Comparison of ENCODE assay signal across 18 cellular contexts in the genomic region with DNA sequence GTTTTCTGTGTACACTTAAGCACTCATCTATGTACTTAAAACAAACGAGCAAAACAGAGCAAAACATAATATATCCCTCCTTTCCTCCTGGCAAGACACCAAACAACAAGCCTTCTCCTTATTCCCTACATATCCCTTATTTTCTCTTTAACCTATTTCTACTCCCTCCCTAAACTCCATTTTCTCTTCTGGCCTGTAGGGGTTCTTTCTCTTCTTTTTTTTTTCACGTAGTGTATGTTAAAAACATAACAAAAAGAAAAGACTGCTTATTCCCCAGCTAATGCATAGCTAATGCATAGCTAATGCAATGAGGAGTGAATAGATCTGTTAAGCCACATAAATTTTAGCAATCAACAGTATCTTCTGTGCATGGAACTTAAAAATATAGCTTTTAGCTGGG. TPM values are rescaled to one million over a fixed set of nuclear protein-coding genes. Genes with fewer than 3 reads are reported as not detected.
DNase-seq lines count a peak whose midpoint lies in the region; FAIRE-seq and TF ChIP-seq lines count a peak whose summit lies in the region.
"Had no signal": no experiment of that assay in that cellular context is flagged by ENCODE, and none has a peak within 500 bp of the region (broad histone marks: within the 10 kb centered on the region; RNA-seq: fewer than 3 reads in every experiment).

No MANE protein-coding gene starts in this region.

- no peaks in the 10 kb centered on the region for H3K79me1 ChIP-seq in H9 (ENCODE audit: insufficient read depth, low read depth, low read length, poor library complexity, severe bottlenecking)
- H3K79me1 ChIP-seq in H1 (ENCODE audit: low read depth, low read length), result no peaks in the 10 kb centered on the region

- H3K36me3 Mint-ChIP-seq in H9 (ENCODE audit: insufficient read depth in 1 of 3, low read depth in 3 of 3) (peaks cover 0 to 13% (median 0%) of the 10 kb centered on the region in 3 experiments; a peak in 3 of 7 replicates), progenitor cell of endocrine pancreas (ENCODE audit: insufficient read depth) (no peaks in the 10 kb centered on the region), nephron progenitor cell (ENCODE audit: low read depth) (peaks cover 10% of the 10 kb centered on the region)
- H3K36me3 Mint-ChIP-seq: CD14-positive monocyte had no signal

- WGBS in H9 (ENCODE audit: extremely low coverage, insufficient read length, low lambda C conversion rate), result no CpG with 5 or more reads among the region's 2 CpGs
- WGBS in H1 (ENCODE audit: extremely low coverage in 1 of 2, insufficient coverage in 1 of 2, insufficient read length in 1 of 2, insufficient replicate concordance in 2 of 2, low coverage in 1 of 2, low lambda C conversion rate in 2 of 2, missing lambda C conversion rate in 1 of 2), 2 experiments, result 41% methylated on average over 2 of the region's 2 CpGs; no CpG with 5 or more reads in 1 of the 2 experiments

- no peak for TF ChIP-seq POLR2A in H1 (IDR thresholded peaks at IDR 0.05; ENCODE audit: control extremely low read depth in 1 of 2, low read depth in 2 of 2, low read length in 2 of 2)

- H3K56ac ChIP-seq in H9 (ENCODE audit: insufficient read length, low read depth, low read length), result no peak overlapping the region
- H3K56ac ChIP-seq in H1 (replicated peaks; ENCODE audit: insufficient read length, low read depth, low read length), result no peak overlapping the region

- no peak overlapping the region for H3K9ac ChIP-seq in H9 (ENCODE audit: extremely low read depth, insufficient read length, low read length)
- H3K9ac ChIP-seq in H1 (replicated peaks in 1 of 4; ENCODE audit: extremely low read depth in 1 of 4, low read depth in 3 of 4, low read length in 3 of 4), result no peak overlapping the region

- no peak overlapping the region for H3K27ac ChIP-seq in A673 (ENCODE audit: low read depth, low read length, poor library complexity, severe bottlenecking)
- no peak overlapping the region for H3K27ac ChIP-seq in H9 (ENCODE audit: insufficient read length, low read depth, low read length)
- H3K27ac ChIP-seq in H1 (ENCODE audit: low read depth, low read length), result no peak overlapping the region

- H3K9me3 Mint-ChIP-seq in H9, result peaks cover 10 to 17% of the 10 kb centered on the region in 2 experiments; a peak in 2 of 5 replicates
- H3K9me3 Mint-ChIP-seq in progenitor cell of endocrine pancreas (ENCODE audit: low read depth), result peaks cover 9% of the 10 kb centered on the region
- H3K9me3 Mint-ChIP-seq in nephron progenitor cell, result peaks cover 22% of the 10 kb centered on the region

- CTCF ChIA-PET in A673 (lab: Charles Lee), result no interaction called here
- CTCF ChIA-PET in H1 (lab: Charles Lee; ENCODE audit: partially characterized antibody), result interaction anchor here (0.6 to 1.9 kb wide), 11 partner anchors 9 to 105 kb away, joined by 3 to 10 read pairs (median 3); no protein-coding TSS in a partner anchor

- H2BK20ac ChIP-seq in H9 (ENCODE audit: low read depth, low read length, poor library complexity, severe bottlenecking), result no peak overlapping the region
- H2BK20ac ChIP-seq in H1 (ENCODE audit: low read length), result no peak overlapping the region

- TF ChIP-seq CTCF in A673 (conservative IDR thresholded peaks at IDR 0.05; ENCODE audit: low read depth, low read length) (0 out of 2 replicates have a peak, but pooled peaks have one; percentile 12), H9 (conservative IDR thresholded peaks at IDR 0.05) (peak; percentile 44; the same call in 2 of the 3 replicates), H1 (IDR thresholded peaks at IDR 0.05; ENCODE audit: control extremely low read depth in 1 of 3, insufficient read depth in 1 of 3, low read depth in 1 of 3, low read length in 3 of 3) (peak in 1 of 3 experiments; percentile 5; a peak in 1 of 4 replicates), progenitor cell of endocrine pancreas (IDR thresholded peaks at IDR 0.05; ENCODE audit: unreplicated experiment) (peak; percentile 11), nephron progenitor cell (IDR thresholded peaks at IDR 0.05) (no peak)

- H3T11ph ChIP-seq in H9 (ENCODE audit: low read length), result no peak overlapping the region

- H2BK5ac ChIP-seq in H9 (ENCODE audit: insufficient read length, low read length) (no peak overlapping the region), H1 (ENCODE audit: low read depth, low read length) (no peak overlapping the region)

- H3K4me3 ChIP-seq in A673 (ENCODE audit: low read depth, low read length, poor library complexity, severe bottlenecking), result no peak overlapping the region
- H3K4me3 ChIP-seq in H1 (ENCODE audit: extremely low read depth in 1 of 4, insufficient read depth in 2 of 4, low read depth in 3 of 4, low read length in 4 of 4), result no peak overlapping the region

- H2BK15ac ChIP-seq in H9 (ENCODE audit: low read depth, low read length), result no peak overlapping the region
- H2BK15ac ChIP-seq in H1 (ENCODE audit: low read length), result no peak overlapping the region

- H3K9me3 ChIP-seq in A673 (ENCODE audit: low read depth, low read length, poor library complexity, severe bottlenecking) (peaks cover 5% of the 10 kb centered on the region), H9 (ENCODE audit: control insufficient read depth, low read depth, low read length) (no peaks in the 10 kb centered on the region), H1 (ENCODE audit: insufficient read depth in 2 of 2, low read depth in 1 of 2, low read length in 1 of 2) (no peaks in the 10 kb centered on the region)

- H3K18ac ChIP-seq in H9 (ENCODE audit: insufficient read length, low read depth, low read length) (no peak overlapping the region), H1 (ENCODE audit: extremely low read depth, low read length) (no peak overlapping the region)

- no peak for TF ChIP-seq EP300 in H1 (IDR thresholded peaks at IDR 0.05; ENCODE audit: borderline replicate concordance in 1 of 2, low read depth in 2 of 2, low read length in 2 of 2)

- no peak overlapping the region for H4K8ac ChIP-seq in H9 (replicated peaks; ENCODE audit: insufficient read length, low read depth, low read length)
- H4K8ac ChIP-seq in H1 (ENCODE audit: extremely low read depth, insufficient read depth, low read length), result no peak overlapping the region

- no peaks in the 10 kb centered on the region for H4K20me1 ChIP-seq in H9 (ENCODE audit: control insufficient read depth, insufficient read depth, insufficient read length)
- H4K20me1 ChIP-seq in H1 (replicated peaks in 1 of 2; ENCODE audit: control insufficient read depth in 1 of 2, insufficient read depth in 2 of 2, low read length in 2 of 2), result no peaks in the 10 kb centered on the region

- intact Hi-C loops in A673 (cut with micrococcal nuclease; ENCODE audit: unreplicated experiment), result no loop called here

- peaks cover 10% of the 10 kb centered on the region for H3K4me1 ChIP-seq in A673 (ENCODE audit: insufficient read depth, low read length, poor library complexity, severe bottlenecking)
- no peaks in the 10 kb centered on the region for H3K4me1 ChIP-seq in H9 (ENCODE audit: insufficient read depth, low read length)
- no peaks in the 10 kb centered on the region; a peak in 1 of 7 replicates for H3K4me1 ChIP-seq in H1 (replicated peaks in 1 of 4; ENCODE audit: control insufficient read depth in 3 of 4, insufficient read depth in 4 of 4, low read length in 3 of 4)
- H3K4me1 ChIP-seq: Caco-2 had no signal

- no peaks in the 10 kb centered on the region for H3K79me2 ChIP-seq in H9 (ENCODE audit: insufficient read depth, low read length)
- no peaks in the 10 kb centered on the region for H3K79me2 ChIP-seq in H1 (ENCODE audit: control insufficient read depth in 1 of 2, insufficient read depth in 2 of 2, low read length in 2 of 2)

- H4K5ac ChIP-seq in H9 (ENCODE audit: insufficient read length, low read depth, low read length) (no peak overlapping the region), H1 (ENCODE audit: insufficient read length, low read depth, low read length) (no peak overlapping the region)

- H2BK120ac ChIP-seq in H9 (ENCODE audit: low read depth, low read length, poor library complexity, severe bottlenecking) (no peak overlapping the region), H1 (replicated peaks; ENCODE audit: low read depth, low read length) (no peak overlapping the region)

- H2AFZ ChIP-seq in H9 (ENCODE audit: low read length) (no peak overlapping the region), H1 (ENCODE audit: low read length) (peak overlapping the region; percentile 99)

- BruUV-seq in A673 (replicated peaks; lab: Mats Ljungman, UMichigan), result no TSS peak

- no peak overlapping the region for H3K27ac Mint-ChIP-seq in H9
- H3K27ac Mint-ChIP-seq in progenitor cell of endocrine pancreas, result no peak overlapping the region
- no peak overlapping the region for H3K27ac Mint-ChIP-seq in nephron progenitor cell
- H3K27ac Mint-ChIP-seq: B cell; CD8-positive, alpha-beta T cell; IgD-negative memory B cell had no signal

- no peaks in the 10 kb centered on the region for H3K27me3 Mint-ChIP-seq in H9 (ENCODE audit: low read depth)
- no peaks in the 10 kb centered on the region for H3K27me3 Mint-ChIP-seq in progenitor cell of endocrine pancreas
- peaks cover 7% of the 10 kb centered on the region for H3K27me3 Mint-ChIP-seq in nephron progenitor cell (ENCODE audit: low read depth, poor library complexity)

- H3K23ac ChIP-seq in H9 (ENCODE audit: insufficient read length, low read depth, low read length) (no peak overlapping the region), H1 (ENCODE audit: insufficient read length) (no peak overlapping the region)

- H3K4me2 ChIP-seq in H9 (ENCODE audit: insufficient read depth, insufficient read length, low read length) (no peak overlapping the region), H1 (ENCODE audit: insufficient read depth in 1 of 2, low read depth in 2 of 2, low read length in 2 of 2) (no peak overlapping the region)

- H3K4ac ChIP-seq in H9 (ENCODE audit: low read depth, low read length), result no peak overlapping the region
- no peak overlapping the region for H3K4ac ChIP-seq in H1 (replicated peaks; ENCODE audit: insufficient read length, low read depth, low read length)

- H3K23me2 ChIP-seq in H9 (ENCODE audit: insufficient read length, low read depth, low read length, poor library complexity, severe bottlenecking) (no peaks in the 10 kb centered on the region), H1 (ENCODE audit: low read depth, low read length) (no peaks in the 10 kb centered on the region)

- H3K14ac ChIP-seq in H9 (ENCODE audit: insufficient read depth, low read length) (no peak overlapping the region), H1 (ENCODE audit: insufficient read length) (no peak overlapping the region)

- H2BK12ac ChIP-seq in H9 (ENCODE audit: insufficient read length, low read depth, low read length) (no peak overlapping the region), H1 (ENCODE audit: low read depth, low read length) (no peak overlapping the region)

- H3K27me3 ChIP-seq in A673 (replicated peaks; ENCODE audit: insufficient read depth, low read depth, low read length, poor library complexity) (no peaks in the 10 kb centered on the region), H9 (ENCODE audit: insufficient read depth, low read length) (no peaks in the 10 kb centered on the region), H1 (replicated peaks in 1 of 4; ENCODE audit: control insufficient read depth in 3 of 4, extremely low read depth in 1 of 4, insufficient read depth in 3 of 4, low read length in 3 of 4) (no peaks in the 10 kb centered on the region)

- POLR2A ChIA-PET in A673 (lab: Charles Lee; ENCODE audit: low non-redundant PET), result no interaction called here
- POLR2A ChIA-PET in H1 (lab: Charles Lee; ENCODE audit: partially characterized antibody), result no interaction called here

- FAIRE-seq in H1 (lab: Jason Lieb, UNC), result no peak
- FAIRE-seq: GM19239 had no signal

- H3K36me3 ChIP-seq in A673 (ENCODE audit: insufficient read depth, low read length, poor library complexity, severe bottlenecking), result no peaks in the 10 kb centered on the region
- no peaks in the 10 kb centered on the region for H3K36me3 ChIP-seq in H1 (ENCODE audit: control insufficient read depth in 2 of 4, insufficient read depth in 4 of 4, low read length in 3 of 4)

- peaks cover 4% of the 10 kb centered on the region in 2 experiments for H3K4me1 Mint-ChIP-seq in H9
- H3K4me1 Mint-ChIP-seq in progenitor cell of endocrine pancreas (ENCODE audit: low read depth), result no peaks in the 10 kb centered on the region
- no peaks in the 10 kb centered on the region for H3K4me1 Mint-ChIP-seq in nephron progenitor cell
- H3K4me1 Mint-ChIP-seq: B cell, CD14-positive monocyte, IgD-negative memory B cell had no signal

- DNase-seq in A673 (ENCODE audit: low spot score) (no peak), H9 (no peak), H1 (ENCODE audit: low read depth in 1 of 2, low spot score in 2 of 2) (no peak), progenitor cell of endocrine pancreas (ENCODE audit: low spot score, unreplicated experiment) (no peak), nephron progenitor cell (no peak), hypothalamus (lab: John Stamatoyannopoulos, UW) (no peak)
- no peak for DNase-seq in activated naive CD4-positive, alpha-beta T cell treated with Interleukin-2 at 50 U/mL for 16 hours
- DNase-seq: 8988T; Caco-2; CD8-positive, alpha-beta T cell; DMS53; GF-D8; H7; KG1 had no signal

- no peak overlapping the region for H4K91ac ChIP-seq in H9 (ENCODE audit: insufficient read length, low read depth, low read length)
- H4K91ac ChIP-seq in H1 (replicated peaks; ENCODE audit: insufficient read length, low read length), result no peak overlapping the region

- no peak for TF ChIP-seq RAD21 in H1 (IDR thresholded peaks at IDR 0.05 in 1 of 2, conservative IDR thresholded peaks at IDR 0.05 in 1 of 2; ENCODE audit: low read depth in 2 of 2, low read length in 2 of 2)

- no peak overlapping the region for H2AK5ac ChIP-seq in H9 (ENCODE audit: insufficient read length, low read length)
- no peak overlapping the region for H2AK5ac ChIP-seq in H1 (ENCODE audit: low read depth, low read length)

- H3K4me3 Mint-ChIP-seq in H9, result no peak overlapping the region
- no peak overlapping the region for H3K4me3 Mint-ChIP-seq in progenitor cell of endocrine pancreas (ENCODE audit: low read depth)
- H3K4me3 Mint-ChIP-seq in nephron progenitor cell, result no peak overlapping the region
- H3K4me3 Mint-ChIP-seq: B cell; CD14-positive monocyte; CD8-positive, alpha-beta T cell; IgD-negative memory B cell had no signal

RNA-seq across cellular contexts. Expression of a gene that starts 26.3 kb away (rescaled TPM):
- total RNA-seq in A673 (2021), result 13.7 and 15.1 TPM in 2 replicates
- total RNA-seq in H9 (2021), result 14.0 and 15.1 TPM in 2 replicates
- 15.6 and 16.6 TPM in 2 replicates for total RNA-seq in H1 (2021; fragmentation: NEBNext Ultra II Directional; extraction: Animal tissue kit (Norgen Biotek cat#: 25700))
- 5.6 and 8.5 TPM in 2 replicates for polyA plus RNA-seq in H1 (2011; rRNA removed)
- 8.5 TPM for polyA plus RNA-seq in H1 (2011; cell fraction: cytosol; rRNA removed)
- polyA plus RNA-seq in H1 (2011; cell fraction: nucleus; rRNA removed), result 6.9 TPM
- 8.5 to 13.2 TPM (median 10.3 TPM) in 4 replicates for polyA plus RNA-seq in H1 (2012, experiment 1 of 2)
- 1.0 TPM for polyA plus RNA-seq in H1 (2012, experiment 2 of 2)
- polyA plus RNA-seq in H1 (2013, experiment 1 of 2), result 7.5 TPM
- polyA plus RNA-seq in H1 (2013, experiment 2 of 2), result 7.3 TPM
- 30.0 and 36.8 TPM in 2 replicates for polyA minus RNA-seq in H1 (2011; rRNA and poly(A)+ RNA removed)
- polyA minus RNA-seq in H1 (2011; cell fraction: cytosol; rRNA and poly(A)+ RNA removed), result 13.9 TPM
- polyA minus RNA-seq in H1 (2011; cell fraction: nucleus; rRNA and poly(A)+ RNA removed), result 34.4 TPM
- total RNA-seq in progenitor cell of endocrine pancreas, result 16.6 and 17.3 TPM in 2 replicates

RNA-seq across cellular contexts. Expression of a gene that starts 55.7 kb away (rescaled TPM):
- total RNA-seq in A673 (2021), result 17.1 and 19.2 TPM in 2 replicates
- total RNA-seq in H9 (2021), result 13.6 and 15.1 TPM in 2 replicates
- 13.5 and 13.8 TPM in 2 replicates for total RNA-seq in H1 (2021; fragmentation: NEBNext Ultra II Directional; extraction: Animal tissue kit (Norgen Biotek cat#: 25700))
- polyA plus RNA-seq in H1 (2011; rRNA removed), result 1.9 and 4.0 TPM in 2 replicates
- 4.6 TPM for polyA plus RNA-seq in H1 (2011; cell fraction: cytosol; rRNA removed)
- 0.87 TPM for polyA plus RNA-seq in H1 (2011; cell fraction: nucleus; rRNA removed)
- 4.3 to 8.9 TPM (median 5.3 TPM) in 4 replicates for polyA plus RNA-seq in H1 (2012, experiment 1 of 2)
- 3.0 TPM for polyA plus RNA-seq in H1 (2012, experiment 2 of 2)
- polyA plus RNA-seq in H1 (2013, experiment 1 of 2), result 9.3 TPM
- 9.1 TPM for polyA plus RNA-seq in H1 (2013, experiment 2 of 2)
- polyA minus RNA-seq in H1 (2011; rRNA and poly(A)+ RNA removed), result 3.4 and 3.8 TPM in 2 replicates
- polyA minus RNA-seq in H1 (2011; cell fraction: cytosol; rRNA and poly(A)+ RNA removed), result 4.2 TPM
- polyA minus RNA-seq in H1 (2011; cell fraction: nucleus; rRNA and poly(A)+ RNA removed), result 7.9 TPM
- 20.3 and 22.9 TPM in 2 replicates for total RNA-seq in progenitor cell of endocrine pancreas

RNA-seq across cellular contexts. Expression of a gene that starts 55.9 kb away (rescaled TPM):
- 22.7 and 30.2 TPM in 2 replicates for total RNA-seq in A673 (2021)
- total RNA-seq in H9 (2021), result 29.1 and 32.0 TPM in 2 replicates
- total RNA-seq in H1 (2021; fragmentation: NEBNext Ultra II Directional; extraction: Animal tissue kit (Norgen Biotek cat#: 25700)), result 26.8 and 28.6 TPM in 2 replicates
- polyA plus RNA-seq in H1 (2011; rRNA removed), result 14.4 and 25.2 TPM in 2 replicates
- 25.2 TPM for polyA plus RNA-seq in H1 (2011; cell fraction: cytosol; rRNA removed)
- 16.4 TPM for polyA plus RNA-seq in H1 (2011; cell fraction: nucleus; rRNA removed)
- polyA plus RNA-seq in H1 (2012, experiment 1 of 2), result 18.5 to 26.9 TPM (median 22.6 TPM) in 4 replicates
- 5.7 TPM for polyA plus RNA-seq in H1 (2012, experiment 2 of 2)
- 34.7 TPM for polyA plus RNA-seq in H1 (2013, experiment 1 of 2)
- 36.8 TPM for polyA plus RNA-seq in H1 (2013, experiment 2 of 2)
- 20.7 and 25.1 TPM in 2 replicates for polyA minus RNA-seq in H1 (2011; rRNA and poly(A)+ RNA removed)
- 18.4 TPM for polyA minus RNA-seq in H1 (2011; cell fraction: cytosol; rRNA and poly(A)+ RNA removed)
- polyA minus RNA-seq in H1 (2011; cell fraction: nucleus; rRNA and poly(A)+ RNA removed), result 39.5 TPM
- 37.6 and 37.8 TPM in 2 replicates for total RNA-seq in progenitor cell of endocrine pancreas
